Comparison of ENCODE assay signal across 1 cellular context in the genomic region with DNA sequence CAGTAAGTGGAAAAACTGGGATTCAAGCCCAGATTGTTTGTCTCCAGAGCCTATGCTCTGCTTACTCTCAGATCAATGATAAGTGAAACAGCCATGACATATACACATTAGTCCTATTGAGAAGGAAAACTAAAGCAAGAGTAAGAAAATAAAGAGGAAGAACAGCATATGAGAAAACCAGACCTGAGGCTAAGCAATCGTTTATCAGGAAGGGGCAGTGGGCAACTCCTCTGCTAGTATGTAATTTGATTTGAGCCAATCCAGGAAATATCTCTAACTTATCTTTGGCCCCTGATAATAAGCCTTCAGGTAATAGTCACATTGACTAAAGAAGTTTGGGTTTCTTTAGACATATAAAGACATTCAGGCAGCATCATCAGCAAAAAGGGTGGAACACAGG.
TF ChIP-seq lines count a peak whose summit lies in the region.

No MANE protein-coding gene starts in this region.

TF ChIP-seq in SK-N-SH treated with all-trans-retinoic acid at 6 μM for 48 hours, 23 proteins besides CTCF, POLR2A, EP300 and RAD21 (continued from another document):
- TF ChIP-seq ZFP30 (CRISPR knock-in tag; IDR thresholded peaks at IDR 0.05) (peak; percentile 3; the same call in 1 of the 2 replicates), ESRRG (CRISPR knock-in tag; IDR thresholded peaks at IDR 0.05) (no peak), ZFP3 (CRISPR knock-in tag; IDR thresholded peaks at IDR 0.05) (no peak), ZNF70 (CRISPR knock-in tag; IDR thresholded peaks at IDR 0.05) (no peak), TCF4 (CRISPR knock-in tag; IDR thresholded peaks at IDR 0.05; ENCODE audit: borderline replicate concordance) (peak; percentile 98), RARB (CRISPR knock-in tag; IDR thresholded peaks at IDR 0.05) (no peak), TOX (CRISPR knock-in tag; IDR thresholded peaks at IDR 0.05; ENCODE audit: borderline replicate concordance) (no peak), ZC3H10 (CRISPR knock-in tag; IDR thresholded peaks at IDR 0.05) (no peak), CSDC2 (CRISPR knock-in tag; IDR thresholded peaks at IDR 0.05) (no peak)
- TF ChIP-seq, protein P1, sequence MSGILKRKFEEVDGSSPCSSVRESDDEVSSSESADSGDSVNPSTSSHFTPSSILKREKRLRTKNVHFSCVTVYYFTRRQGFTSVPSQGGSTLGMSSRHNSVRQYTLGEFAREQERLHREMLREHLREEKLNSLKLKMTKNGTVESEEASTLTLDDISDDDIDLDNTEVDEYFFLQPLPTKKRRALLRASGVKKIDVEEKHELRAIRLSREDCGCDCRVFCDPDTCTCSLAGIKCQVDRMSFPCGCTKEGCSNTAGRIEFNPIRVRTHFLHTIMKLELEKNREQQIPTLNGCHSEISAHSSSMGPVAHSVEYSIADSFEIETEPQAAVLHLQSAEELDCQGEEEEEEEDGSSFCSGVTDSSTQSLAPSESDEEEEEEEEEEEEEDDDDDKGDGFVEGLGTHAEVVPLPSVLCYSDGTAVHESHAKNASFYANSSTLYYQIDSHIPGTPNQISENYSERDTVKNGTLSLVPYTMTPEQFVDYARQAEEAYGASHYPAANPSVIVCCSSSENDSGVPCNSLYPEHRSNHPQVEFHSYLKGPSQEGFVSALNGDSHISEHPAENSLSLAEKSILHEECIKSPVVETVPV (CRISPR knock-in tag; IDR thresholded peaks at IDR 0.05) = peak; percentile 65; the same call in 1 of the 2 replicates
